2 cellular contexts compared by ENCODE assay signal in the genomic region with DNA sequence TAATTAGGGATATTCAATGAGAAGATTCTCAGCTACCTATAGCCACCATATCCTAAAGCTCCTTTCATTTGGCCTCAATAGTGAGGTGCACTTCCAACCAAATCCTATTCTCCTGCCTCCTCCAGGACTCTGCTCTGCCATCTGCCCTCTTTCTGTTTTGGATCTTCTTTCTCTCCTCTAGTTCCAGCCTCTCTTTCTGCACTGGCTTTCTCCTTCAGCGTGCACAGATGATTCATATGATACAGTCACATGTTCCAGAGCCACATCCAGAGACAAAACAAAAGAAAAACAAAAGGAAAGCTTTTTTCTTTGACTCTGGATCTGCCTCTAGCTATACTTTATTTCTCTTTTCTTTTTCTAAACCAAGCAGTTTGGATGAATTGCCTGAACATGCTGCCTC.
TF ChIP-seq lines count a peak whose summit lies in the region.

No MANE protein-coding gene starts in this region.

TF ChIP-seq in SK-N-SH treated with all-trans-retinoic acid at 6 μM for 48 hours, 23 proteins besides CTCF, POLR2A, EP300 and RAD21 (continued from another document):
- no peak for TF ChIP-seq CSRNP3 (CRISPR knock-in tag; IDR thresholded peaks at IDR 0.05)
- TF ChIP-seq POU6F1 (CRISPR knock-in tag; IDR thresholded peaks at IDR 0.05; ENCODE audit: borderline replicate concordance, low read depth): no peak
- TF ChIP-seq ESRRG (CRISPR knock-in tag; IDR thresholded peaks at IDR 0.05): no peak
- TF ChIP-seq ZFP30 (CRISPR knock-in tag; IDR thresholded peaks at IDR 0.05): no peak
- TF ChIP-seq TOX (CRISPR knock-in tag; IDR thresholded peaks at IDR 0.05; ENCODE audit: borderline replicate concordance): no peak
- TF ChIP-seq ZNF8 (CRISPR knock-in tag; IDR thresholded peaks at IDR 0.05): no peak
- no peak for TF ChIP-seq TCF4 (CRISPR knock-in tag; IDR thresholded peaks at IDR 0.05; ENCODE audit: borderline replicate concordance)
- no peak for TF ChIP-seq ZNF70 (CRISPR knock-in tag; IDR thresholded peaks at IDR 0.05)

TF ChIP-seq in HepG2, 621 proteins besides CTCF, POLR2A, EP300 and RAD21 (continued from another document):
- TF ChIP-seq AHDC1 (CRISPR knock-in tag; IDR thresholded peaks at IDR 0.05; ENCODE audit: borderline replicate concordance): no peak
- TF ChIP-seq, protein P1, sequence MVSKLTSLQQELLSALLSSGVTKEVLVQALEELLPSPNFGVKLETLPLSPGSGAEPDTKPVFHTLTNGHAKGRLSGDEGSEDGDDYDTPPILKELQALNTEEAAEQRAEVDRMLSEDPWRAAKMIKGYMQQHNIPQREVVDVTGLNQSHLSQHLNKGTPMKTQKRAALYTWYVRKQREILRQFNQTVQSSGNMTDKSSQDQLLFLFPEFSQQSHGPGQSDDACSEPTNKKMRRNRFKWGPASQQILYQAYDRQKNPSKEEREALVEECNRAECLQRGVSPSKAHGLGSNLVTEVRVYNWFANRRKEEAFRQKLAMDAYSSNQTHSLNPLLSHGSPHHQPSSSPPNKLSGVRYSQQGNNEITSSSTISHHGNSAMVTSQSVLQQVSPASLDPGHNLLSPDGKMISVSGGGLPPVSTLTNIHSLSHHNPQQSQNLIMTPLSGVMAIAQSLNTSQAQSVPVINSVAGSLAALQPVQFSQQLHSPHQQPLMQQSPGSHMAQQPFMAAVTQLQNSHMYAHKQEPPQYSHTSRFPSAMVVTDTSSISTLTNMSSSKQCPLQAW (CRISPR knock-in tag; IDR thresholded peaks at IDR 0.05): no peak
- TF ChIP-seq, protein P2, sequence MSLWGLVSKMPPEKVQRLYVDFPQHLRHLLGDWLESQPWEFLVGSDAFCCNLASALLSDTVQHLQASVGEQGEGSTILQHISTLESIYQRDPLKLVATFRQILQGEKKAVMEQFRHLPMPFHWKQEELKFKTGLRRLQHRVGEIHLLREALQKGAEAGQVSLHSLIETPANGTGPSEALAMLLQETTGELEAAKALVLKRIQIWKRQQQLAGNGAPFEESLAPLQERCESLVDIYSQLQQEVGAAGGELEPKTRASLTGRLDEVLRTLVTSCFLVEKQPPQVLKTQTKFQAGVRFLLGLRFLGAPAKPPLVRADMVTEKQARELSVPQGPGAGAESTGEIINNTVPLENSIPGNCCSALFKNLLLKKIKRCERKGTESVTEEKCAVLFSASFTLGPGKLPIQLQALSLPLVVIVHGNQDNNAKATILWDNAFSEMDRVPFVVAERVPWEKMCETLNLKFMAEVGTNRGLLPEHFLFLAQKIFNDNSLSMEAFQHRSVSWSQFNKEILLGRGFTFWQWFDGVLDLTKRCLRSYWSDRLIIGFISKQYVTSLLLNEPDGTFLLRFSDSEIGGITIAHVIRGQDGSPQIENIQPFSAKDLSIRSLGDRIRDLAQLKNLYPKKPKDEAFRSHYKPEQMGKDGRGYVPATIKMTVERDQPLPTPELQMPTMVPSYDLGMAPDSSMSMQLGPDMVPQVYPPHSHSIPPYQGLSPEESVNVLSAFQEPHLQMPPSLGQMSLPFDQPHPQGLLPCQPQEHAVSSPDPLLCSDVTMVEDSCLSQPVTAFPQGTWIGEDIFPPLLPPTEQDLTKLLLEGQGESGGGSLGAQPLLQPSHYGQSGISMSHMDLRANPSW (CRISPR knock-in tag; IDR thresholded peaks at IDR 0.05; ENCODE audit: borderline replicate concordance): no peak
- no peak for TF ChIP-seq ZNF746 (CRISPR knock-in tag; IDR thresholded peaks at IDR 0.05)
- no peak for TF ChIP-seq KLF15 (CRISPR knock-in tag; IDR thresholded peaks at IDR 0.05; ENCODE audit: borderline replicate concordance)
- TF ChIP-seq ZNF564 (CRISPR knock-in tag; IDR thresholded peaks at IDR 0.05): no peak
- TF ChIP-seq MAFG (CRISPR knock-in tag; IDR thresholded peaks at IDR 0.05): no peak
- TF ChIP-seq ZNF33A (CRISPR knock-in tag; IDR thresholded peaks at IDR 0.05; ENCODE audit: borderline replicate concordance): no peak
- no peak for TF ChIP-seq FOXK1 (CRISPR knock-in tag; IDR thresholded peaks at IDR 0.05; ENCODE audit: borderline replicate concordance, low read depth)
- TF ChIP-seq PAF1 (CRISPR knock-in tag; IDR thresholded peaks at IDR 0.05): no peak
- TF ChIP-seq NR2C2 (CRISPR knock-in tag; IDR thresholded peaks at IDR 0.05; ENCODE audit: borderline replicate concordance): no peak
- TF ChIP-seq ZNF577 (CRISPR knock-in tag; IDR thresholded peaks at IDR 0.05; ENCODE audit: borderline replicate concordance, low read depth): no peak
- no peak for TF ChIP-seq NCOA5 (CRISPR knock-in tag; IDR thresholded peaks at IDR 0.05)
- TF ChIP-seq PHB2 (IDR thresholded peaks at IDR 0.05; ENCODE audit: partially characterized antibody): no peak
- TF ChIP-seq, protein P3, sequence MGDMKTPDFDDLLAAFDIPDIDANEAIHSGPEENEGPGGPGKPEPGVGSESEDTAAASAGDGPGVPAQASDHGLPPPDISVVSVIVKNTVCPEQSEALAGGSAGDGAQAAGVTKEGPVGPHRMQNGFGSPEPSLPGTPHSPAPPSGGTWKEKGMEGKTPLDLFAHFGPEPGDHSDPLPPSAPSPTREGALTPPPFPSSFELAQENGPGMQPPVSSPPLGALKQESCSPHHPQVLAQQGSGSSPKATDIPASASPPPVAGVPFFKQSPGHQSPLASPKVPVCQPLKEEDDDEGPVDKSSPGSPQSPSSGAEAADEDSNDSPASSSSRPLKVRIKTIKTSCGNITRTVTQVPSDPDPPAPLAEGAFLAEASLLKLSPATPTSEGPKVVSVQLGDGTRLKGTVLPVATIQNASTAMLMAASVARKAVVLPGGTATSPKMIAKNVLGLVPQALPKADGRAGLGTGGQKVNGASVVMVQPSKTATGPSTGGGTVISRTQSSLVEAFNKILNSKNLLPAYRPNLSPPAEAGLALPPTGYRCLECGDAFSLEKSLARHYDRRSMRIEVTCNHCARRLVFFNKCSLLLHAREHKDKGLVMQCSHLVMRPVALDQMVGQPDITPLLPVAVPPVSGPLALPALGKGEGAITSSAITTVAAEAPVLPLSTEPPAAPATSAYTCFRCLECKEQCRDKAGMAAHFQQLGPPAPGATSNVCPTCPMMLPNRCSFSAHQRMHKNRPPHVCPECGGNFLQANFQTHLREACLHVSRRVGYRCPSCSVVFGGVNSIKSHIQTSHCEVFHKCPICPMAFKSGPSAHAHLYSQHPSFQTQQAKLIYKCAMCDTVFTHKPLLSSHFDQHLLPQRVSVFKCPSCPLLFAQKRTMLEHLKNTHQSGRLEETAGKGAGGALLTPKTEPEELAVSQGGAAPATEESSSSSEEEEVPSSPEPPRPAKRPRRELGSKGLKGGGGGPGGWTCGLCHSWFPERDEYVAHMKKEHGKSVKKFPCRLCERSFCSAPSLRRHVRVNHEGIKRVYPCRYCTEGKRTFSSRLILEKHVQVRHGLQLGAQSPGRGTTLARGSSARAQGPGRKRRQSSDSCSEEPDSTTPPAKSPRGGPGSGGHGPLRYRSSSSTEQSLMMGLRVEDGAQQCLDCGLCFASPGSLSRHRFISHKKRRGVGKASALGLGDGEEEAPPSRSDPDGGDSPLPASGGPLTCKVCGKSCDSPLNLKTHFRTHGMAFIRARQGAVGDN (CRISPR knock-in tag; IDR thresholded peaks at IDR 0.05): no peak
TF ChIP-seq in HepG2: peak in this region for 0.
